Comparison of ENCODE assay signal across 12 cellular contexts in the genomic region with DNA sequence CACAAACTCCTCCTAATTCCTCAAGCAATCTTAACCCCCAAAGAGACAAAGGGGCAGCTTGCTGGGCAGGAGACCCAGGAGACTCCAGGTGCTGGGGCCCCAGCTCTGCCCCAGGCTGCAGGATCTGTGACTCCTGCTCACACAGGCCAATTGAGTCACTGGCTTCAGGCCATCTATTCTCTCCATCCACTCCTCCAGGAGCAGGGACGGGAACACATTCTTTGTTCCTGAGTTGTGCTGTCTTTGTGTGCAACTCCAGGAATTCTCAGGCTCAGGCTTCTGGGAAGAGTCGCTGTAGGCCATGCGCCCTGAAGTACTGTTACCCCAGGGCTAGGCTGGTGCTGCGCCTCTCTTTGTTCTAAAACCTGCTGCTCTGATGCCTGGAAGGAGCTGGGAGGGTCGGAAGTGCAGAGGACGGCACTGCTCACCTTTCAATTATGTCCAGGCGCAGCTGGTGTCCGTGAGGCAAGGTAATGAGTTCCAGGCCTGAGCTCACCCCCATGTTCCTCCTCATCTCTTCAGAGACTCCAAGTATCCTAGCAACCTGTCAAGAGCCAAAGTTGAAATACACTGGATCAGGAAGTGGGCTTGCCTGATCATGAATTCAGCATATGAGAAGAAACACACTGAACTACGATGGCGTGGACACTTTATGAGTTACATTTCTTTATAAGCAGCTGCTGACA.
DNase-seq lines count a peak whose midpoint lies in the region; ATAC-seq, FAIRE-seq and TF ChIP-seq lines count a peak whose summit lies in the region.
"Had no signal": no experiment of that assay in that cellular context is flagged by ENCODE, and none has a peak within 500 bp of the region (broad histone marks: within the 10 kb centered on the region; RNA-seq: fewer than 3 reads in every experiment).

No MANE protein-coding gene starts in this region.

- dilution Hi-C loops in IMR-90 (cut with HindIII; ENCODE audit: low sequenced_read_pairs, unreplicated experiment): no loop called here

- no peak overlapping the region for H4K8ac ChIP-seq in IMR-90 (ENCODE audit: low read depth in 2 of 2, low read length in 2 of 2)

- H3K4me1 ChIP-seq in IMR-90 (ENCODE audit: control insufficient read depth, insufficient read depth, low read length) (peaks cover 13% of the 10 kb centered on the region), MM.1S (ENCODE audit: low read length) (no peaks in the 10 kb centered on the region)

- H2AK9ac ChIP-seq in IMR-90 (replicated peaks; ENCODE audit: low read depth, low read length, poor library complexity): no peak overlapping the region

- peak overlapping the region; percentile 57 for H3K4me3 Mint-ChIP-seq in glutamatergic neuron (ENCODE audit: unreplicated experiment)
- H3K4me3 Mint-ChIP-seq in activated T-cell treated with anti-CD3 and anti-CD28 coated beads, Interleukin-2, amount 50 U/mL, for 24 hours: no peak overlapping the region
- H3K4me3 Mint-ChIP-seq: B cell; central memory CD8-positive, alpha-beta T cell had no signal

- DNase-seq in AG10803 (ENCODE audit: low read depth) (peak; percentile 32), IMR-90 (no peak), SK-N-DZ (ENCODE audit: low spot score) (peak; percentile 37), glutamatergic neuron (no peak), NCI-H82 (lab: John Stamatoyannopoulos, UW) (no peak), HTR-8/SVneo (ENCODE audit: insufficient read length, low spot score) (no peak), MM.1S (no peak)
- no peak for DNase-seq in activated T-cell treated with anti-CD3 and anti-CD28 coated beads, Interleukin-2, amount 50 U/mL, for 24 hours

- no peak overlapping the region for H2BK5ac ChIP-seq in IMR-90 (ENCODE audit: low read depth, low read length, poor library complexity, severe bottlenecking)

- peaks cover 5% of the 10 kb centered on the region for H3K36me3 Mint-ChIP-seq in glutamatergic neuron (ENCODE audit: unreplicated experiment)
- no peaks in the 10 kb centered on the region for H3K36me3 Mint-ChIP-seq in activated T-cell treated with anti-CD3 and anti-CD28 coated beads, Interleukin-2, amount 50 U/mL, for 24 hours (ENCODE audit: low read depth)

- no peak overlapping the region for H2BK120ac ChIP-seq in IMR-90 (ENCODE audit: low read depth, low read length)

- CTCF ChIA-PET in IMR-90 (lab: Yijun Ruan, JAX): interaction anchor here (1.1 kb wide), 1 partner anchor 13 kb away, joined by 4 read pairs; no protein-coding TSS in a partner anchor

- intact Hi-C loops in IMR-90 (cut with micrococcal nuclease): no loop called here

- no peak overlapping the region for H3K4ac ChIP-seq in IMR-90 (ENCODE audit: low read depth, low read length)

- FAIRE-seq in HTR-8/SVneo (lab: Jason Lieb, UNC): no peak

- peaks cover 5% of the 10 kb centered on the region for H3K27me3 Mint-ChIP-seq in glutamatergic neuron (ENCODE audit: unreplicated experiment)
- H3K27me3 Mint-ChIP-seq in activated T-cell treated with anti-CD3 and anti-CD28 coated beads, Interleukin-2, amount 50 U/mL, for 24 hours: no peaks in the 10 kb centered on the region
- H3K27me3 Mint-ChIP-seq: B cell; central memory CD8-positive, alpha-beta T cell had no signal

- no peaks in the 10 kb centered on the region for H3K9me2 ChIP-seq in MM.1S (replicated peaks; ENCODE audit: insufficient read depth, low read length)

- no peak overlapping the region for H3K9ac ChIP-seq in IMR-90 (ENCODE audit: low read depth, low read length)
- no peak overlapping the region for H3K9ac ChIP-seq in MM.1S (ENCODE audit: low read length)

- no peak overlapping the region for H4K91ac ChIP-seq in IMR-90 (ENCODE audit: insufficient read depth, low read depth, low read length)

- H3K18ac ChIP-seq in IMR-90 (ENCODE audit: low read depth, low read length): no peak overlapping the region

- peak overlapping the region; percentile 20; the same call in 1 of the 2 replicates for H3K23ac ChIP-seq in IMR-90 (ENCODE audit: low read depth, low read length)

- no peak overlapping the region for H3K4me2 ChIP-seq in IMR-90 (ENCODE audit: low read depth, low read length)
- H3K4me2 ChIP-seq in MM.1S (ENCODE audit: low read depth, low read length): no peak overlapping the region

- peaks cover 30% of the 10 kb centered on the region for H3K4me1 Mint-ChIP-seq in glutamatergic neuron (ENCODE audit: low read depth, unreplicated experiment)
- no peaks in the 10 kb centered on the region for H3K4me1 Mint-ChIP-seq in activated T-cell treated with anti-CD3 and anti-CD28 coated beads, Interleukin-2, amount 50 U/mL, for 24 hours (ENCODE audit: low read depth)
- H3K4me1 Mint-ChIP-seq: B cell; central memory CD8-positive, alpha-beta T cell had no signal

- peaks cover 50 to 80% of the 10 kb centered on the region in 2 experiments for H3K79me1 ChIP-seq in IMR-90 (ENCODE audit: low read depth in 1 of 2, low read length in 2 of 2)

- H3K14ac ChIP-seq in IMR-90 (replicated peaks; ENCODE audit: low read depth, low read length): no peak overlapping the region

- POLR2A ChIA-PET in IMR-90 (lab: Charles Lee; ENCODE audit: unreplicated experiment): interaction anchor here (0.5 kb wide), 1 partner anchor 86 kb away, joined by 14 read pairs; no protein-coding TSS in a partner anchor

- H3K56ac ChIP-seq in IMR-90 (ENCODE audit: extremely low read depth, insufficient read depth, low read length): no peak overlapping the region

- H2BK20ac ChIP-seq in IMR-90 (ENCODE audit: low read depth, low read length): no peak overlapping the region

- TF ChIP-seq RAD21 in IMR-90 (IDR thresholded peaks at IDR 0.05; ENCODE audit: low read length): no peak

- H2BK15ac ChIP-seq in IMR-90 (ENCODE audit: low read depth, low read length): no peak overlapping the region

- H3K27ac ChIP-seq in IMR-90 (ENCODE audit: insufficient read depth, low read length) (no peak overlapping the region), MM.1S (ENCODE audit: low read length) (no peak overlapping the region)

- H2AFZ ChIP-seq in IMR-90 (replicated peaks; ENCODE audit: low read length, poor library complexity): no peak overlapping the region
- H2AFZ ChIP-seq in MM.1S (ENCODE audit: low read length): no peak overlapping the region

- 96% methylated on average over 5 of the region's 10 CpGs; no CpG with 5 or more reads in 1 of the 2 experiments for WGBS in IMR-90 (ENCODE audit: extremely low coverage in 2 of 2, insufficient read length in 1 of 2), 2 experiments

- in situ Hi-C loops in IMR-90 (cut with MboI; ENCODE audit: low sequenced_read_pairs): no loop called here

- H3K27me3 ChIP-seq in IMR-90 (ENCODE audit: control insufficient read depth, insufficient read depth, low read length): no peaks in the 10 kb centered on the region
- H3K27me3 ChIP-seq in MM.1S (replicated peaks; ENCODE audit: insufficient read depth, low read length): no peaks in the 10 kb centered on the region

- no peaks in the 10 kb centered on the region for H3K79me2 ChIP-seq in MM.1S (ENCODE audit: low read length)

- H4K20me1 ChIP-seq in IMR-90 (ENCODE audit: insufficient read depth, low read length) (peaks cover 42% of the 10 kb centered on the region), MM.1S (ENCODE audit: insufficient read depth, low read length) (no peaks in the 10 kb centered on the region)

- H3K4me3 ChIP-seq in AG10803 (ENCODE audit: low read length): no peak overlapping the region
- no peak overlapping the region for H3K4me3 ChIP-seq in IMR-90 (ENCODE audit: insufficient read depth, low read depth, low read length)
- no peak overlapping the region for H3K4me3 ChIP-seq in MM.1S (ENCODE audit: low read length)

- H3F3A ChIP-seq in MM.1S (ENCODE audit: insufficient read depth, low read length): no peaks in the 10 kb centered on the region

- ATAC-seq in IMR-90 (ENCODE audit: low read depth): no peak
- ATAC-seq: activated CD4-positive, CD25-positive, alpha-beta regulatory T cell treated with anti-CD3 and anti-CD28 coated beads, Interleukin-2, amount 50 U/mL, for 24 hours had no signal

- TF ChIP-seq POLR2A in IMR-90 (IDR thresholded peaks at IDR 0.05; ENCODE audit: low read depth, low read length): no peak

- no peak for TF ChIP-seq CTCF in AG10803 (conservative IDR thresholded peaks at IDR 0.05; ENCODE audit: low read length)
- TF ChIP-seq CTCF in IMR-90 (conservative IDR thresholded peaks at IDR 0.05; ENCODE audit: low read depth, low read length): no peak
- TF ChIP-seq CTCF in glutamatergic neuron (IDR thresholded peaks at IDR 0.05; ENCODE audit: partially characterized antibody, unreplicated experiment): no peak
- no peak for TF ChIP-seq CTCF in MM.1S (IDR thresholded peaks at IDR 0.05; ENCODE audit: low read length)

- H3K9me3 ChIP-seq in IMR-90 (ENCODE audit: control insufficient read depth, insufficient read depth, low read length): no peaks in the 10 kb centered on the region
- no peaks in the 10 kb centered on the region for H3K9me3 ChIP-seq in MM.1S (replicated peaks; ENCODE audit: insufficient read depth, low read length)

- peak overlapping the region; percentile 45 for H3K27ac Mint-ChIP-seq in glutamatergic neuron (ENCODE audit: unreplicated experiment)
- H3K27ac Mint-ChIP-seq in activated T-cell treated with anti-CD3 and anti-CD28 coated beads, Interleukin-2, amount 50 U/mL, for 24 hours: no peak overlapping the region
- H3K27ac Mint-ChIP-seq: activated T-helper 2 cell treated with anti-CD3 and anti-CD28 coated beads, Interferon-gamma antibody, Interleukin-2, Interleukin-4, amounts not matched to agents 10 μg/mL and 5 μg/mL and 100 μg/mL, durations not matched to agents 14 hours and 24 hours and 36 hours; B cell had no signal

- H3K9me3 Mint-ChIP-seq in glutamatergic neuron (ENCODE audit: unreplicated experiment): peaks cover 7% of the 10 kb centered on the region
- H3K9me3 Mint-ChIP-seq in activated T-cell treated with anti-CD3 and anti-CD28 coated beads, Interleukin-2, amount 50 U/mL, for 24 hours: no peaks in the 10 kb centered on the region
- H3K9me3 Mint-ChIP-seq: activated T-helper 2 cell treated with anti-CD3 and anti-CD28 coated beads, Interferon-gamma antibody, Interleukin-2, Interleukin-4, amounts not matched to agents 10 μg/mL and 5 μg/mL and 100 μg/mL, durations not matched to agents 14 hours and 24 hours and 36 hours; central memory CD8-positive, alpha-beta T cell had no signal

- no TSS peak for BruUV-seq in IMR-90 (replicated peaks; lab: Mats Ljungman, UMichigan)

- no peak overlapping the region for H2AK5ac ChIP-seq in IMR-90 (ENCODE audit: low read depth, low read length)

- H3K36me3 ChIP-seq in IMR-90 (ENCODE audit: control insufficient read depth, insufficient read depth, low read length): peaks cover 53% of the 10 kb centered on the region
- H3K36me3 ChIP-seq in MM.1S (replicated peaks; ENCODE audit: insufficient read depth, low read length): no peaks in the 10 kb centered on the region

- H3K9me1 ChIP-seq in IMR-90 (ENCODE audit: insufficient read depth, low read length): peaks cover 19% of the 10 kb centered on the region

- H4K5ac ChIP-seq in IMR-90 (ENCODE audit: low read depth, low read length): no peak overlapping the region

TF ChIP-seq in IMR-90, 13 proteins besides CTCF, POLR2A, EP300 and RAD21 (continues in another document):
- TF ChIP-seq CEBPB (IDR thresholded peaks at IDR 0.05; ENCODE audit: low read depth, low read length) (no peak), MAFK (IDR thresholded peaks at IDR 0.05; ENCODE audit: low read depth, low read length) (no peak), BHLHE40 (IDR thresholded peaks at IDR 0.05; ENCODE audit: low read depth, low read length) (no peak), SMC3 (IDR thresholded peaks at IDR 0.05; ENCODE audit: low read depth, low read length) (no peak)

Comparison
In these comparisons a context has a peak if more than half of its experiments do, and no peak if none do; other contexts are left out.
1. DNase-seq: peak in AG10803 (single experiment) and SK-N-DZ (single experiment); none in IMR-90 (single experiment), glutamatergic neuron (single experiment), NCI-H82 (single experiment), activated T-cell treated with anti-CD3 and anti-CD28 coated beads, Interleukin-2, amount 50 U/mL, for 24 hours (single experiment), HTR-8/SVneo (single experiment) and MM.1S (single experiment).